In genomic region chr4:10730590-10730989, GRCh38 we compare ENCODE assay signal across 10 cellular contexts. TPM values are rescaled to one million over a fixed set of nuclear protein-coding genes. Genes with fewer than 3 reads are reported as not detected.
DNase-seq lines count a peak whose midpoint lies in the region; ATAC-seq and FAIRE-seq lines count a peak whose summit lies in the region.
"Had no signal": no experiment of that assay in that cellular context is flagged by ENCODE, and none has a peak within 500 bp of the region (broad histone marks: within the 10 kb centered on the region; RNA-seq: fewer than 3 reads in every experiment).

No MANE protein-coding gene starts in this region.

- DNase-seq in GM18507 (ENCODE audit: extremely low spot score, insufficient read length, low read depth) (no peak), Kasumi-1 (lab: John Stamatoyannopoulos, UW) (no peak), occipital lobe (lab: John Stamatoyannopoulos, UW) (no peak), hepatic stellate cell (ENCODE audit: low spot score) (no peak), NCI-H1417 treated with DMSO at 0.1 percent for 48 hours (lab: John Stamatoyannopoulos, UW) (no peak)
- DNase-seq: upper lobe of right lung had no signal

- peak; percentile 61 for ATAC-seq in GM19452 (IDR thresholded peaks at IDR 0.05; ENCODE audit: unreplicated experiment)
- ATAC-seq in HG02885 (IDR thresholded peaks at IDR 0.05; ENCODE audit: poor library complexity, unreplicated experiment), result peak; percentile 68
- ATAC-seq in HG03575 (IDR thresholded peaks at IDR 0.05; ENCODE audit: extremely low read depth, insufficient number of reproducible peaks, low FRiP score, unreplicated experiment), result peak; percentile 54
- ATAC-seq: upper lobe of right lung had no signal

- FAIRE-seq in GM18507 (lab: Jason Lieb, UNC), result peak; percentile 98

RNA-seq across cellular contexts. Expression of gene CLNK, which starts 46.0 kb away (rescaled TPM):
- total RNA-seq in occipital lobe, result not detected
- total RNA-seq: osteoblast had no signal
